ENCODE assay signal across 1 cellular context in genomic region chr4:109185548-109185947, GRCh38.
TF ChIP-seq lines count a peak whose summit lies in the region.

No MANE protein-coding gene starts in this region.

TF ChIP-seq in H1, 55 proteins besides CTCF, POLR2A, EP300 and RAD21:
- no peak for TF ChIP-seq KDM4A (IDR thresholded peaks at IDR 0.05; ENCODE audit: low read depth, low read length, severe bottlenecking)
- no peak for TF ChIP-seq SP2 (IDR thresholded peaks at IDR 0.05; ENCODE audit: low read length)
- no peak for TF ChIP-seq YY1 (IDR thresholded peaks at IDR 0.05; ENCODE audit: low read depth, low read length)
- no peak for TF ChIP-seq CHD2 (IDR thresholded peaks at IDR 0.05; ENCODE audit: low read length)
- TF ChIP-seq TAF1 (IDR thresholded peaks at IDR 0.05; ENCODE audit: low read depth, low read length), result no peak
- no peak for TF ChIP-seq CHD1 (IDR thresholded peaks at IDR 0.05; ENCODE audit: low read depth, low read length)
- TF ChIP-seq SIX5 (IDR thresholded peaks at IDR 0.05; ENCODE audit: low read depth, low read length), result no peak
- no peak for TF ChIP-seq ASH2L (IDR thresholded peaks at IDR 0.05; ENCODE audit: low read length)
- TF ChIP-seq JUN (IDR thresholded peaks at IDR 0.05; ENCODE audit: low read depth, low read length), result no peak
- TF ChIP-seq SP4 (IDR thresholded peaks at IDR 0.05; ENCODE audit: low read length), result no peak
- no peak for TF ChIP-seq KDM1A (IDR thresholded peaks at IDR 0.05; ENCODE audit: borderline replicate concordance, low read length)
- no peak for TF ChIP-seq RFX5 (IDR thresholded peaks at IDR 0.05; ENCODE audit: borderline replicate concordance, low read depth, low read length)
- no peak for TF ChIP-seq RNF2 (IDR thresholded peaks at IDR 0.05; ENCODE audit: borderline replicate concordance, low read depth, low read length, missing control alignments, poor library complexity, severe bottlenecking)
